18 cellular contexts compared by ENCODE assay signal in genomic region chr2:236639461-236639860, GRCh38.
"Had no signal": no experiment of that assay in that cellular context is flagged by ENCODE, and none has a peak within 500 bp of the region (broad histone marks: within the 10 kb centered on the region; RNA-seq: fewer than 3 reads in every experiment).

No MANE protein-coding gene starts in this region.

- DNase-seq: cortex of kidney; dorsolateral prefrontal cortex; effector memory CD4-positive, alpha-beta T cell; gastrocnemius medialis; left ventricle myocardium superior; mesenchymal stem cell; midbrain; psoas muscle; retina; small intestine; stimulated activated CD4-positive, alpha-beta T cell treated with anti-CD3 and anti-CD28 coated beads, Interleukin-12 subunit alpha, Interleukin-12 subunit beta, amount 100 ng/mL, for 4 hours; stimulated activated naive CD4-positive, alpha-beta T cell treated with Interleukin-2 at 50 U/mL for 16 hours; thyroid gland had no signal

- H3K4me3 Mint-ChIP-seq: nephron, type B pancreatic cell had no signal

- H3K4me1 Mint-ChIP-seq: nephron had no signal

- H3K27ac ChIP-seq: dorsolateral prefrontal cortex, gastrocnemius medialis, parathyroid adenoma, psoas muscle, thyroid gland, uterus had no signal

- H3K27me3 Mint-ChIP-seq: type B pancreatic cell had no signal

- ATAC-seq: esophagus mucosa, gastrocnemius medialis, left ventricle myocardium superior, psoas muscle had no signal

- H3K27ac Mint-ChIP-seq: nephron, type B pancreatic cell had no signal
